9 cellular contexts compared by ENCODE assay signal in the genomic region with DNA sequence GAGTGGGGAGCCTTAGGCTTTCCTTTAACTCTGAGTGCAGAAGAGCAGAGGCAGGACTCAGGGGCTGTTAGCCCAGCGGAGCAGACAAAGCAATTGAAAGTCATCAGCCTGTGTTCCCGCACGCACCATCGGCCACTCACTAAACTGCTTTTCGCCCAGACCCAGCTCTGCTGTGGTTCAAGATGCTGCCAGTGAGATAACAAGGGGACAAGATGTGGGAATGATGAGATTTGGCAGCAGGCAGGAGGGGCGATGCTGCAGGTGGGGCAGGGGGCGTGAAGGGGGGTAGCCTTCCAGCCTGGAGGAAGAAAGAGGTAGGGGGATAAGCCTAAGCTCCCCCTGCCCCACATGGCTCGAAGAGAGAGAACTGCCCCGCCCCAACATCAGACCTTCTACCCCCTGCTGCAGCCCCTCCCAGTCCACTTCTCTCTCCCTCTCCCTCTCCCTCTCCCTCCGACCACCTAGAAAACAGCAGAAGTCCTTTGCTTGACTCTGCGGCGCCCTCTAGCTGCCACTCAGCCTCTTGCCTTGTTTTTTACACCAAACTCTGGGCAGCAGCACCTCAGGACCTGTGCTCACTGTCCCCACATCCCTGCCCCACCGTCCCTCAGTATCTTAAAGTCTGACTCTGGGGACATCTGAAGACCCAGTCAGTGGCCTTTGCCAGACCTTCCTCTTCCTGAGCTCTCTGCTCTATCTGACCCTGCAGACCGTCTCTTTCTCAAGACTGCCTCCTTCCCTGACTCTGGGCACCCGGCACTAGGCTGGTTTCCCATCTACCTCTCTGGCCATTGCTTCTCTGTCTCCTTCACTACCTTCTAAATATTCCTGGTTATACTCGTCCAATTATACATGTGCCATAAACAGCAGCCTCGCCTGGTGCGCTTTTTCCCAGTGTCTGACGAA.
DNase-seq lines count a peak whose midpoint lies in the region; ATAC-seq, FAIRE-seq and TF ChIP-seq lines count a peak whose summit lies in the region.
"Had no signal": no experiment of that assay in that cellular context is flagged by ENCODE, and none has a peak within 500 bp of the region (broad histone marks: within the 10 kb centered on the region; RNA-seq: fewer than 3 reads in every experiment).

No MANE protein-coding gene starts in this region.

- no peak overlapping the region for H3K4me2 ChIP-seq in KMS-11
- peak overlapping the region; percentile 13 for H3K4me2 ChIP-seq in parathyroid adenoma (ENCODE audit: low read length)

- intact Hi-C loops in activated naive CD4-positive, alpha-beta T cell treated with anti-CD3 and anti-CD28 coated beads for 36 hours (cut with micrococcal nuclease): loop anchor here (1.0 to 5.0 kb wide), 4 partner anchors 98 to 295 kb away; a partner anchor contains a TSS
- intact Hi-C loops in upper lobe of right lung (cut with DNase I): no loop called here

- ATAC-seq in upper lobe of right lung (peak; percentile 71), GM18868 (IDR thresholded peaks at IDR 0.05; ENCODE audit: unreplicated experiment) (no peak)

- CTCF ChIA-PET in activated naive CD4-positive, alpha-beta T cell treated with anti-CD3 and anti-CD28 coated beads for 36 hours (lab: Charles Lee): interaction anchor here (0.6 to 2.6 kb wide), 35 partner anchors 9 to 613 kb away, joined by 3 to 22 read pairs (median 4); a partner anchor contains a TSS

- H3K4me1 Mint-ChIP-seq in activated naive CD4-positive, alpha-beta T cell treated with anti-CD3 and anti-CD28 coated beads for 36 hours (ENCODE audit: low read depth): no peaks in the 10 kb centered on the region

- no peaks in the 10 kb centered on the region for H3K27me3 Mint-ChIP-seq in activated naive CD4-positive, alpha-beta T cell treated with anti-CD3 and anti-CD28 coated beads for 36 hours (ENCODE audit: low read depth)

- DNase-seq in D721Med (ENCODE audit: insufficient read length, low spot score): peak; percentile 73
- peak; percentile 39 to 72 for DNase-seq in SJSA1 (ENCODE audit: low read depth in 1 of 2, low spot score in 2 of 2)
- peak; percentile 84 for DNase-seq in activated naive CD4-positive, alpha-beta T cell treated with anti-CD3 and anti-CD28 coated beads for 36 hours
- peak; percentile 82 for DNase-seq in globus pallidus (ENCODE audit: low spot score)
- DNase-seq in upper lobe of right lung: peak; percentile 87

- H3K9me3 Mint-ChIP-seq in activated naive CD4-positive, alpha-beta T cell treated with anti-CD3 and anti-CD28 coated beads for 36 hours: no peaks in the 10 kb centered on the region
- H3K9me3 Mint-ChIP-seq: T-helper 1 cell treated with Interleukin-12 subunit alpha and Interleukin-12 subunit beta and Interleukin-4 antibody, amounts not matched to agents 30 μg/mL and 1 μg/mL, for 36 hours had no signal

- FAIRE-seq in D721Med (lab: Jason Lieb, UNC): no peak

- H3K36me3 ChIP-seq in KMS-11 (ENCODE audit: insufficient read depth) (no peaks in the 10 kb centered on the region), SJSA1 (no peaks in the 10 kb centered on the region), parathyroid adenoma (ENCODE audit: control insufficient read depth, insufficient read depth, low read length) (no peaks in the 10 kb centered on the region), upper lobe of right lung (no peaks in the 10 kb centered on the region)

- H3K9me3 ChIP-seq in SJSA1 (replicated peaks) (no peaks in the 10 kb centered on the region), parathyroid adenoma (ENCODE audit: control insufficient read depth, low read length) (no peaks in the 10 kb centered on the region), upper lobe of right lung (no peaks in the 10 kb centered on the region)

- H3K4me3 Mint-ChIP-seq in activated naive CD4-positive, alpha-beta T cell treated with anti-CD3 and anti-CD28 coated beads for 36 hours: no peak overlapping the region
- H3K4me3 Mint-ChIP-seq: T-helper 1 cell treated with Interleukin-12 subunit alpha and Interleukin-12 subunit beta and Interleukin-4 antibody, amounts not matched to agents 30 μg/mL and 1 μg/mL, for 36 hours had no signal

- H3K4me3 ChIP-seq in KMS-11 (IDR thresholded peaks at IDR 0.05; ENCODE audit: insufficient read depth, low read depth, low read length): no peak overlapping the region
- no peak overlapping the region for H3K4me3 ChIP-seq in SJSA1
- H3K4me3 ChIP-seq in parathyroid adenoma (ENCODE audit: low read depth, low read length): no peak overlapping the region
- no peak overlapping the region for H3K4me3 ChIP-seq in upper lobe of right lung

- no peaks in the 10 kb centered on the region for H3K36me3 Mint-ChIP-seq in activated naive CD4-positive, alpha-beta T cell treated with anti-CD3 and anti-CD28 coated beads for 36 hours (ENCODE audit: low read depth)

- H3K27me3 ChIP-seq in KMS-11 (ENCODE audit: insufficient read depth, low read depth) (peaks cover 48% of the 10 kb centered on the region), SJSA1 (replicated peaks) (no peaks in the 10 kb centered on the region), parathyroid adenoma (ENCODE audit: control insufficient read depth, insufficient read depth, low read length) (no peaks in the 10 kb centered on the region), upper lobe of right lung (no peaks in the 10 kb centered on the region)

- TF ChIP-seq CTCF in D721Med (IDR thresholded peaks at IDR 0.05; ENCODE audit: insufficient read depth, missing control alignments): peak; percentile 90
- peak; percentile 68 for TF ChIP-seq CTCF in KMS-11 (conservative IDR thresholded peaks at IDR 0.05; ENCODE audit: low read depth, low read length)
- TF ChIP-seq CTCF in parathyroid adenoma (IDR thresholded peaks at IDR 0.05): peak; percentile 88
- peak; percentile 74 for TF ChIP-seq CTCF in upper lobe of right lung (IDR thresholded peaks at IDR 0.05)

- H3K27ac Mint-ChIP-seq in activated naive CD4-positive, alpha-beta T cell treated with anti-CD3 and anti-CD28 coated beads for 36 hours: no peak overlapping the region
- H3K27ac Mint-ChIP-seq: T-helper 1 cell treated with Interleukin-12 subunit alpha and Interleukin-12 subunit beta and Interleukin-4 antibody, amounts not matched to agents 30 μg/mL and 1 μg/mL, for 36 hours had no signal

- H3K79me2 ChIP-seq in KMS-11 (ENCODE audit: insufficient read depth, low read depth): no peaks in the 10 kb centered on the region
- H3K79me2 ChIP-seq in parathyroid adenoma: peaks cover 34% of the 10 kb centered on the region

- H3K4me1 ChIP-seq in KMS-11 (ENCODE audit: low read depth, poor library complexity, severe bottlenecking) (no peaks in the 10 kb centered on the region), SJSA1 (replicated peaks) (peaks cover 6% of the 10 kb centered on the region; the same call in 1 of the 2 replicates), parathyroid adenoma (peaks cover 65% of the 10 kb centered on the region), upper lobe of right lung (peaks cover 6% of the 10 kb centered on the region)

- no peak overlapping the region for H3K27ac ChIP-seq in KMS-11
- H3K27ac ChIP-seq in SJSA1: no peak overlapping the region
- H3K27ac ChIP-seq in parathyroid adenoma: peak overlapping the region; percentile 100
- H3K27ac ChIP-seq in upper lobe of right lung: no peak overlapping the region

- H4K20me1 ChIP-seq in KMS-11 (ENCODE audit: insufficient read depth): no peaks in the 10 kb centered on the region

- no peak overlapping the region for H3K9ac ChIP-seq in KMS-11
- H3K9ac ChIP-seq in parathyroid adenoma: no peak overlapping the region

- H2AFZ ChIP-seq in KMS-11 (ENCODE audit: low read depth): no peak overlapping the region
- peak overlapping the region; percentile 47 for H2AFZ ChIP-seq in parathyroid adenoma
